17 cellular contexts compared by ENCODE assay signal in the genomic region with DNA sequence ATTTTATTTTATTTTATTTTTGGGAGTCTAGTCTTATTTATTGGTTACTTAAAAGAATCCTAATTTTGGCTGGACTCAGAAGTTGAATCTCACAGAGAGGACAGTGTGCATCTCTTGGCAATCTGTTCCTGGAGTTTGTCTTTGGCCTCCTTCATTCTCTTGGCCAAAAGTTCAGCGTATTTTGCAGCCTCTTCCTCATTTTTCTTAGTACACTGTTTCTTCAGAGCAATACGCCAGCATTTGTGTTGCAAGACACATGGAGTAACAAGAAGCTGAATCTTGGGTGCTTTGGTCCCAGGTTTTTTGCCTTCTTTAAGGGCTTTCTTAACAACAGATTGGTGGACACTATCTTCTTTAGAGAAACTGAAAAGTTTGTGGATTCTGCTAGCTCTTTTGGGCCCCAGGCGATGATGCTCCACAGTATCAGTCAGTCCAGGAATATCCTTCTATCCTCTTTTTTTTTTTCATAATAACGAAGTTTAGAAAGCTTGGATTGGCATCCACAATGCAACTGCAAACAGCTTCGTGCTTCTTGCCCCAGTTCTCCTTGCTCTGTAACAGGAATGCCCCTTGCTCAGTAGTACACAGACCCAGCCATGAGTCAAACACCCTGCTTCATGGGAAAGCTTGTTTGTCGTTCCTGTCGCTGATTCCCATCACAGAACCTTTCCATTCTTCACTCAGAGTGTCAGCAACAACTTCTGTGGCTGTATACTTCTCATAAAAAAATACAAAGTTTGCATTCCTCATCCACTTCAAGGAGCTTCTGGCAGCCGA. TPM values are rescaled to one million over a fixed set of nuclear protein-coding genes. Genes with fewer than 3 reads are reported as not detected.
DNase-seq lines count a peak whose midpoint lies in the region; ATAC-seq and TF ChIP-seq lines count a peak whose summit lies in the region.
"Had no signal": no experiment of that assay in that cellular context is flagged by ENCODE, and none has a peak within 500 bp of the region (broad histone marks: within the 10 kb centered on the region; RNA-seq: fewer than 3 reads in every experiment).

No MANE protein-coding gene starts in this region.

- H3K9ac ChIP-seq in subcutaneous abdominal adipose tissue (ENCODE audit: low read length in 5 of 5) = peak overlapping the region in 2 of 5 donors; percentile 31 to 73

- H3K27me3 ChIP-seq in left ventricle myocardium inferior (ENCODE audit: low read depth) (no peaks in the 10 kb centered on the region), subcutaneous abdominal adipose tissue (ENCODE audit: control insufficient read depth in 5 of 5, insufficient read depth in 4 of 5, low read length in 5 of 5) (no peaks in the 10 kb centered on the region)
- H3K27me3 ChIP-seq: colonic mucosa had no signal

- H3K4me1 ChIP-seq in left ventricle myocardium inferior (peaks cover 4% of the 10 kb centered on the region), subcutaneous abdominal adipose tissue (ENCODE audit: control insufficient read depth in 5 of 5, insufficient read depth in 5 of 5, low read length in 5 of 5) (peaks cover 0 to 20% (median 12%) of the 10 kb centered on the region in 5 donors)
- H3K4me1 ChIP-seq: colonic mucosa had no signal

- H3K4me3 ChIP-seq in left ventricle myocardium inferior (no peak overlapping the region), subcutaneous abdominal adipose tissue (ENCODE audit: low read depth in 1 of 5, low read length in 5 of 5) (no peak overlapping the region)
- H3K4me3 ChIP-seq: colonic mucosa had no signal

- intact Hi-C loops in left ventricle myocardium inferior (cut with micrococcal nuclease) = no loop called here
- intact Hi-C loops in left colon (cut with DNase I, micrococcal nuclease) = loop anchor here in 1 of 2 donors (10.0 kb wide), 1 partner anchor 325 kb away; no protein-coding TSS in a partner anchor

- no peak for TF ChIP-seq CTCF in left ventricle myocardium inferior (IDR thresholded peaks at IDR 0.05; ENCODE audit: borderline replicate concordance)

- H3K27ac ChIP-seq in left ventricle myocardium inferior (replicated peaks) = peak overlapping the region; percentile 24
- peak overlapping the region; percentile 76 for H3K27ac ChIP-seq in subcutaneous abdominal adipose tissue (ENCODE audit: low read depth, low read length)
- H3K27ac ChIP-seq: colonic mucosa, epithelial cell of prostate had no signal

- DNase-seq in Kasumi-1 (lab: John Stamatoyannopoulos, UW) (peak; percentile 73 to 74), SKM-1 treated with dmso at 0.1 percent for 144 hours (lab: John Stamatoyannopoulos, UW; ENCODE audit: unreplicated experiment) (peak; percentile 86), left ventricle myocardium inferior (no peak), left colon (no peak)
- DNase-seq: amniotic stem cell; C1 segment of cervical spinal cord; colonic mucosa; DMS153; kidney; NCI-H2029; NCI-H524 treated with DMSO at 0.1 percent for 48 hours; stimulated activated CD4-positive, alpha-beta T cell treated with anti-CD3 and anti-CD28 coated beads, Interleukin-15, amount 100 ng/mL, for 24 hours had no signal

- H3K36me3 ChIP-seq in left ventricle myocardium inferior = no peaks in the 10 kb centered on the region
- H3K36me3 ChIP-seq in subcutaneous abdominal adipose tissue (ENCODE audit: control insufficient read depth in 5 of 5, insufficient read depth in 5 of 5, low read length in 5 of 5) = no peaks in the 10 kb centered on the region
- H3K36me3 ChIP-seq: colonic mucosa had no signal

- ATAC-seq in HG02970 (IDR thresholded peaks at IDR 0.05; ENCODE audit: low FRiP score, unreplicated experiment) (no peak), GM18873 (IDR thresholded peaks at IDR 0.05; ENCODE audit: low FRiP score, unreplicated experiment) (no peak), GM19395 (IDR thresholded peaks at IDR 0.05; ENCODE audit: unreplicated experiment) (no peak), left colon (no peak)

- no peaks in the 10 kb centered on the region for H3K9me3 ChIP-seq in left ventricle myocardium inferior (replicated peaks)
- peaks cover 0 to 3% (median 0%) of the 10 kb centered on the region in 5 donors for H3K9me3 ChIP-seq in subcutaneous abdominal adipose tissue (ENCODE audit: control insufficient read depth in 5 of 5, low read length in 5 of 5)
- H3K9me3 ChIP-seq: colonic mucosa had no signal

RNA-seq across cellular contexts. Expression of a gene that starts 34.8 kb away (rescaled TPM):
- total RNA-seq in left ventricle myocardium inferior = not detected
- not detected for total RNA-seq in left colon
- total RNA-seq: colonic mucosa had no signal

Comparison
In these comparisons a context has a peak if more than half of its experiments do, and no peak if none do; other contexts are left out.
1. DNase-seq: peak in Kasumi-1 (2 of 2) and SKM-1 treated with dmso at 0.1 percent for 144 hours (single experiment); none in left ventricle myocardium inferior (single experiment) and left colon (0 of 2).